In genomic region chr1:156676820-156677615, GRCh38 we compare ENCODE assay signal across 9 cellular contexts. TPM values are rescaled to one million over a fixed set of nuclear protein-coding genes. Genes with fewer than 3 reads are reported as not detected.
A peak's percentile ranks its signal among the peaks of the same experiment; 100 is the strongest.
DNase-seq lines count a peak whose midpoint lies in the region; ATAC-seq and TF ChIP-seq lines count a peak whose summit lies in the region.
"Had no signal": no experiment of that assay in that cellular context is flagged by ENCODE, and none has a peak within 500 bp of the region (broad histone marks: within the 10 kb centered on the region; RNA-seq: fewer than 3 reads in every experiment).

A gene with protein sequence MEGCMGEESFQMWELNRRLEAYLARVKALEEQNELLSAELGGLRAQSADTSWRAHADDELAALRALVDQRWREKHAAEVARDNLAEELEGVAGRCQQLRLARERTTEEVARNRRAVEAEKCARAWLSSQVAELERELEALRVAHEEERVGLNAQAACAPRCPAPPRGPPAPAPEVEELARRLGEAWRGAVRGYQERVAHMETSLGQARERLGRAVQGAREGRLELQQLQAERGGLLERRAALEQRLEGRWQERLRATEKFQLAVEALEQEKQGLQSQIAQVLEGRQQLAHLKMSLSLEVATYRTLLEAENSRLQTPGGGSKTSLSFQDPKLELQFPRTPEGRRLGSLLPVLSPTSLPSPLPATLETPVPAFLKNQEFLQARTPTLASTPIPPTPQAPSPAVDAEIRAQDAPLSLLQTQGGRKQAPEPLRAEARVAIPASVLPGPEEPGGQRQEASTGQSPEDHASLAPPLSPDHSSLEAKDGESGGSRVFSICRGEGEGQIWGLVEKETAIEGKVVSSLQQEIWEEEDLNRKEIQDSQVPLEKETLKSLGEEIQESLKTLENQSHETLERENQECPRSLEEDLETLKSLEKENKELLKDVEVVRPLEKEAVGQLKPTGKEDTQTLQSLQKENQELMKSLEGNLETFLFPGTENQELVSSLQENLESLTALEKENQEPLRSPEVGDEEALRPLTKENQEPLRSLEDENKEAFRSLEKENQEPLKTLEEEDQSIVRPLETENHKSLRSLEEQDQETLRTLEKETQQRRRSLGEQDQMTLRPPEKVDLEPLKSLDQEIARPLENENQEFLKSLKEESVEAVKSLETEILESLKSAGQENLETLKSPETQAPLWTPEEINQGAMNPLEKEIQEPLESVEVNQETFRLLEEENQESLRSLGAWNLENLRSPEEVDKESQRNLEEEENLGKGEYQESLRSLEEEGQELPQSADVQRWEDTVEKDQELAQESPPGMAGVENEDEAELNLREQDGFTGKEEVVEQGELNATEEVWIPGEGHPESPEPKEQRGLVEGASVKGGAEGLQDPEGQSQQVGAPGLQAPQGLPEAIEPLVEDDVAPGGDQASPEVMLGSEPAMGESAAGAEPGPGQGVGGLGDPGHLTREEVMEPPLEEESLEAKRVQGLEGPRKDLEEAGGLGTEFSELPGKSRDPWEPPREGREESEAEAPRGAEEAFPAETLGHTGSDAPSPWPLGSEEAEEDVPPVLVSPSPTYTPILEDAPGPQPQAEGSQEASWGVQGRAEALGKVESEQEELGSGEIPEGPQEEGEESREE (N-terminal part only) (minus strand): TSS chr1:156677407. CDS start chr1:156677264, 143 bp downstream.

- DNase-seq in PC-9 (peak in 1 of 2 experiments; percentile 54), aorta (peak; percentile 85 to 93)
- no peak for DNase-seq in activated CD4-positive, alpha-beta T cell treated with anti-CD3 and anti-CD28 coated beads for 48 hours

- TF ChIP-seq CTCF in PC-9 (conservative IDR thresholded peaks at IDR 0.05), result no peak

- POLR2A ChIA-PET in PC-9 (lab: Charles Lee; ENCODE audit: unreplicated experiment), result interaction anchor here (0.6 to 1.0 kb wide), 3 partner anchors 13 to 364 kb away, joined by 3 to 12 read pairs (median 8); no protein-coding TSS in a partner anchor

- CTCF ChIA-PET in PC-9 (lab: Charles Lee), result interaction anchor here (0.5 to 2.4 kb wide), 11 partner anchors 12 to 349 kb away, joined by 3 to 11 read pairs (median 5); no protein-coding TSS in a partner anchor

- no peaks in the 10 kb centered on the region for H3K79me2 ChIP-seq in PC-9 (ENCODE audit: low read depth)

- H3K9me2 ChIP-seq in PC-9 (ENCODE audit: insufficient read depth), result no peaks in the 10 kb centered on the region

- no peaks in the 10 kb centered on the region; the same call in 1 of the 2 replicates for H3F3A ChIP-seq in PC-9 (ENCODE audit: insufficient read depth, low read depth)

- H3K4me3 ChIP-seq in PC-9, result peak within 1 kb of the TSS; percentile 39; the same call in 1 of the 2 replicates
- peak within 1 kb of the TSS; percentile 50 to 58 for H3K4me3 ChIP-seq in mucosa of rectum (ENCODE audit: low read length in 2 of 2)
- H3K4me3 ChIP-seq in aorta (ENCODE audit: low read length in 2 of 2), result peak within 1 kb of the TSS in 1 of 2 donors; percentile 4
- H3K4me3 ChIP-seq: SK-N-MC had no signal

- H4K20me1 ChIP-seq in PC-9 (ENCODE audit: insufficient read depth), result no peaks in the 10 kb centered on the region

- ATAC-seq in esophagus mucosa (peak; percentile 42), aorta (ENCODE audit: low FRiP score) (peak; percentile 91), HG03439 (IDR thresholded peaks at IDR 0.05; ENCODE audit: unreplicated experiment) (no peak), HG02938 (IDR thresholded peaks at IDR 0.05; ENCODE audit: unreplicated experiment) (no peak)

- peaks cover 7% of the 10 kb centered on the region; the same call in 1 of the 2 replicates for H3K36me3 ChIP-seq in ES-I3 (ENCODE audit: insufficient read depth, low read length)
- H3K36me3 ChIP-seq in PC-9 (ENCODE audit: low read depth), result no peaks in the 10 kb centered on the region
- H3K36me3 ChIP-seq in mucosa of rectum (ENCODE audit: control insufficient read depth in 2 of 2, insufficient read depth in 2 of 2, low read length in 2 of 2), result no peaks in the 10 kb centered on the region
- H3K36me3 ChIP-seq in aorta (ENCODE audit: control insufficient read depth in 1 of 2, insufficient read depth in 2 of 2, low read length in 1 of 2), result no peaks in the 10 kb centered on the region

- 1% methylated on average over 56 to 70 of the region's 70 CpGs for WGBS in aorta, 2 donors

- BruUV-seq in PC-9 (replicated peaks; lab: Mats Ljungman, UMichigan), result TSS peak; percentile 53

- peak within 1 kb of the TSS; percentile 76 for H3K9ac ChIP-seq in ES-I3 (ENCODE audit: low read depth, low read length)
- peak within 1 kb of the TSS in 1 of 2 donors; percentile 43 for H3K9ac ChIP-seq in mucosa of rectum (ENCODE audit: low read depth in 1 of 2, low read length in 2 of 2)

- H3K9me3 ChIP-seq in ES-I3 (ENCODE audit: control insufficient read depth, insufficient read depth, low read length) (no peaks in the 10 kb centered on the region), PC-9 (ENCODE audit: insufficient read depth, low read depth) (no peaks in the 10 kb centered on the region), mucosa of rectum (ENCODE audit: control insufficient read depth in 2 of 2, low read length in 2 of 2) (no peaks in the 10 kb centered on the region), aorta (ENCODE audit: control insufficient read depth, low read length) (no peaks in the 10 kb centered on the region)

- H3K27me3 ChIP-seq in PC-9 (ENCODE audit: insufficient read depth, low read depth) (peaks cover 33% of the 10 kb centered on the region), mucosa of rectum (ENCODE audit: control insufficient read depth in 2 of 2, insufficient read depth in 2 of 2, low read length in 2 of 2) (peaks cover 33 to 44% of the 10 kb centered on the region in 2 donors), aorta (ENCODE audit: control insufficient read depth in 1 of 2, insufficient read depth in 2 of 2, low read length in 1 of 2) (no peaks in the 10 kb centered on the region)

- no peak within 1 kb of the TSS; the same call in 1 of the 2 replicates for H2AFZ ChIP-seq in PC-9

- peak within 1 kb of the TSS; percentile 76 for H3K4me2 ChIP-seq in PC-9

- H3K4me1 ChIP-seq in ES-I3 (ENCODE audit: insufficient read depth, low read length), result peaks cover 25% of the 10 kb centered on the region
- peaks cover 9% of the 10 kb centered on the region for H3K4me1 ChIP-seq in PC-9 (replicated peaks; ENCODE audit: insufficient read depth)
- H3K4me1 ChIP-seq in mucosa of rectum (ENCODE audit: control insufficient read depth in 2 of 2, insufficient read depth in 2 of 2, low read length in 2 of 2), result peaks cover 7 to 10% of the 10 kb centered on the region in 2 donors
- H3K4me1 ChIP-seq in aorta (ENCODE audit: control insufficient read depth in 1 of 2, insufficient read depth in 2 of 2, low read length in 2 of 2), result no peaks in the 10 kb centered on the region

- H3K27ac ChIP-seq in PC-9 (no peak within 1 kb of the TSS), mucosa of rectum (ENCODE audit: low read depth in 2 of 2, low read length in 2 of 2) (peak within 1 kb of the TSS; percentile 38 to 56), aorta (ENCODE audit: low read depth in 1 of 2, low read length in 2 of 2) (peak within 1 kb of the TSS in 1 of 2 donors; percentile 4)
- H3K27ac ChIP-seq: SK-N-MC had no signal

- intact Hi-C loops in PC-9 (cut with micrococcal nuclease; ENCODE audit: unreplicated experiment) (no loop called here), aorta (cut with DNase I) (loop anchor here in 1 of 2 donors (1.0 kb wide), 1 partner anchor 18 kb away; no protein-coding TSS in a partner anchor)

RNA-seq across cellular contexts. Expression of the gene that starts here (rescaled TPM):
- 6.8 and 7.0 TPM in 2 replicates for total RNA-seq in PC-9 (2021)
- total RNA-seq in esophagus mucosa, result 3.0 TPM
- 10 to 100 TPM; 47.9 to 57.2 TPM for total RNA-seq in aorta
- polyA plus RNA-seq in aorta, result 1 to 10 TPM; 5.5 to 8.0 TPM

Comparison
In these comparisons a context has a peak if more than half of its experiments do, and no peak if none do; other contexts are left out.
1. ATAC-seq: peak in esophagus mucosa (single experiment) and aorta (single experiment); none in HG03439 (single experiment) and HG02938 (single experiment).